ENCODE assay signal across 20 cellular contexts in the genomic region with DNA sequence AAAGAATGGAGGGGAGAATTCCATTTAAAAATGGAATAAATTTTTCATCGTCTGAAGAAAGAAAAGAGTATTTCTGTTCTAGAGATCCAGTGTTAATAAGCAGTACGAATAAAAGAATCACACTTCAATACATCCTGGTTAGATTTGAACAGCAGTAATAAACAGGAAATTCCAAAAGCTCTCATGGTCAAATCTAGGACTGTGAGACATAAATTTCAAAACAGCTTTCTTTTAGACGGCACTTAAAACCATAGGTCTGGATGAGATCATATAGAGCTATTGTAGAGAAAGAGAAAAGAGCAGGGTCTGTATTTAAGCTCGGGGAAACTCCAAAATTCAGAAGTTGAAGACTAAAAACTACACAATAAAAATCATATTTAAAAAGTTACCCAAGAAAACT.
A peak's percentile ranks its signal among the peaks of the same experiment; 100 is the strongest.
DNase-seq lines count a peak whose midpoint lies in the region; ATAC-seq, FAIRE-seq and TF ChIP-seq lines count a peak whose summit lies in the region.
"Had no signal": no experiment of that assay in that cellular context is flagged by ENCODE, and none has a peak within 500 bp of the region (broad histone marks: within the 10 kb centered on the region; RNA-seq: fewer than 3 reads in every experiment).

No MANE protein-coding gene starts in this region.

- ATAC-seq in omental fat pad (ENCODE audit: low FRiP score) (peak; percentile 49), HG02678 (IDR thresholded peaks at IDR 0.05; ENCODE audit: unreplicated experiment) (no peak)
- ATAC-seq: HepG2, K562, T-cell had no signal

- no peaks in the 10 kb centered on the region for H3K9me3 Mint-ChIP-seq in astrocyte (ENCODE audit: unreplicated experiment)

- H3K4me2 ChIP-seq in astrocyte (ENCODE audit: low read length): no peak overlapping the region

- H3K36me3 ChIP-seq in astrocyte (ENCODE audit: insufficient read depth, low read length): no peaks in the 10 kb centered on the region

- H3K9ac ChIP-seq in astrocyte (ENCODE audit: low read length): no peak overlapping the region

- FAIRE-seq in HTR-8/SVneo (lab: Jason Lieb, UNC) (no peak), astrocyte (lab: Jason Lieb, UNC) (no peak)
- FAIRE-seq: GM12892, HepG2 had no signal

- no peak overlapping the region for H2AFZ ChIP-seq in astrocyte (ENCODE audit: low read depth, low read length)

- H3K79me2 ChIP-seq in astrocyte (ENCODE audit: insufficient read depth, low read length): no peaks in the 10 kb centered on the region

- no peaks in the 10 kb centered on the region for H3K27me3 ChIP-seq in astrocyte (ENCODE audit: insufficient read depth, low read length)

- peak; percentile 38 for DNase-seq in H4 (ENCODE audit: low spot score)
- peak; percentile 13 for DNase-seq in HTR-8/SVneo (ENCODE audit: insufficient read length, low spot score)
- DNase-seq in astrocyte (ENCODE audit: low read depth): peak; percentile 2
- no peak for DNase-seq in omental fat pad (ENCODE audit: low spot score)
- no peak for DNase-seq in SW 1271 (lab: John Stamatoyannopoulos, UW)
- DNase-seq in T-helper 9 cell: no peak
- DNase-seq: CD4-positive, CD25-positive, alpha-beta regulatory T cell; DND-41; GOT3; NCI-H1105; NCI-H146; NCI-H2029; NCI-H345; NCI-H526; Right ventricle myocardium superior; T-cell had no signal

- no peaks in the 10 kb centered on the region for H3K36me3 Mint-ChIP-seq in astrocyte (ENCODE audit: low read depth, unreplicated experiment)
- H3K36me3 Mint-ChIP-seq: CD4-positive, CD25-positive, alpha-beta regulatory T cell; T-cell had no signal

- no peak overlapping the region for H3K27ac ChIP-seq in astrocyte (ENCODE audit: low read depth, low read length)

- H3K9me3 ChIP-seq in astrocyte (ENCODE audit: insufficient read depth, low read depth, low read length): no peaks in the 10 kb centered on the region

- H3K4me3 Mint-ChIP-seq in astrocyte (ENCODE audit: unreplicated experiment): no peak overlapping the region
- H3K4me3 Mint-ChIP-seq: CD4-positive, CD25-positive, alpha-beta regulatory T cell; T-cell had no signal

- H3K4me1 Mint-ChIP-seq in astrocyte (ENCODE audit: low read depth, unreplicated experiment): no peaks in the 10 kb centered on the region
- H3K4me1 Mint-ChIP-seq: CD4-positive, CD25-positive, alpha-beta regulatory T cell; T-cell had no signal

- no peaks in the 10 kb centered on the region for H3K27me3 Mint-ChIP-seq in astrocyte (ENCODE audit: low read depth, unreplicated experiment)
- H3K27me3 Mint-ChIP-seq: CD4-positive, CD25-positive, alpha-beta regulatory T cell; T-cell had no signal

- no peaks in the 10 kb centered on the region for H3K4me1 ChIP-seq in astrocyte (ENCODE audit: insufficient read depth, low read length)

- no peak overlapping the region for H3K27ac Mint-ChIP-seq in astrocyte (ENCODE audit: unreplicated experiment)
- H3K27ac Mint-ChIP-seq: CD4-positive, CD25-positive, alpha-beta regulatory T cell; T-cell had no signal

- TF ChIP-seq CTCF in astrocyte (IDR thresholded peaks at IDR 0.05; ENCODE audit: insufficient read depth, low read depth, low read length) (no peak), omental fat pad (IDR thresholded peaks at IDR 0.05) (no peak)

- no peaks in the 10 kb centered on the region for H4K20me1 ChIP-seq in astrocyte (ENCODE audit: insufficient read depth, low read length)

- H3K4me3 ChIP-seq in astrocyte (ENCODE audit: insufficient read depth, low read depth, low read length): no peak overlapping the region
- H3K4me3 ChIP-seq: K562 had no signal

Comparison
In these comparisons a context has a peak if more than half of its experiments do, and no peak if none do; other contexts are left out.
1. DNase-seq: peak in H4 (single experiment), HTR-8/SVneo (single experiment) and astrocyte (single experiment); none in omental fat pad (single experiment), SW 1271 (0 of 2) and T-helper 9 cell (single experiment).